ENCODE assay signal across 10 cellular contexts in the genomic region with DNA sequence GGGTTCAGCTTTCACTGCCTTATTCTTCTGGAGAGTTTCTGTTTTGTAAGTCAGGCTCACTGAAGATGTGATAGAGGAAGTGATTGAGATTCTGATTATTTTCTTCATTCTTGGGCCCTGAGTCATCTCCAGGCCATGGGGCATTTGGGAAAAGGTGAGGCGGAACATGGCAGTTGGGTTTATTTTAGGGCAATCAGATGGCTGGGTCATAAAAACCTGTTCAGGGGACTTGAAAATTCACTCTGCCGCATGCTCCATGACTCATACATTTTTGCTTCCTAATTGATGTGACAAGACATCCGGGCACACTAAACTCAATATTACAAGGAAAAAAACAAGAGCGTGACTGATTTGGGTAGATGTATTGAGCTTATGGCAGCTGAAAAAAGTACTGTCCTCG.
A peak's percentile ranks its signal among the peaks of the same experiment; 100 is the strongest.
DNase-seq lines count a peak whose midpoint lies in the region; ATAC-seq and TF ChIP-seq lines count a peak whose summit lies in the region.
"Had no signal": no experiment of that assay in that cellular context is flagged by ENCODE, and none has a peak within 500 bp of the region (broad histone marks: within the 10 kb centered on the region; RNA-seq: fewer than 3 reads in every experiment).

No MANE protein-coding gene starts in this region.

- no peak overlapping the region for H2BK120ac ChIP-seq in trophoblast cell (ENCODE audit: insufficient read depth, low read length, poor library complexity)

- no peak overlapping the region for H2BK12ac ChIP-seq in trophoblast cell (ENCODE audit: low read length)

- no peak overlapping the region for H4K91ac ChIP-seq in trophoblast cell (ENCODE audit: low read depth, low read length)

- H3K18ac ChIP-seq in trophoblast cell (ENCODE audit: low read length), result no peak overlapping the region

- H3K4ac ChIP-seq in trophoblast cell (ENCODE audit: low read depth, low read length), result no peak overlapping the region

- POLR2A ChIA-PET in activated CD4-positive, alpha-beta T cell treated with anti-CD3 and anti-CD28 coated beads for 36 hours (lab: Charles Lee), result no interaction called here

- TF ChIP-seq POLR2A in esophagus squamous epithelium (IDR thresholded peaks at IDR 0.05), result no peak
- TF ChIP-seq POLR2A in gastrocnemius medialis (IDR thresholded peaks at IDR 0.05), result no peak

- CTCF ChIA-PET in activated CD4-positive, alpha-beta T cell treated with anti-CD3 and anti-CD28 coated beads for 36 hours (lab: Charles Lee), result no interaction called here

- H3K4me3 Mint-ChIP-seq in activated CD4-positive, alpha-beta T cell treated with anti-CD3 and anti-CD28 coated beads for 36 hours, result no peak overlapping the region
- H3K4me3 Mint-ChIP-seq: WTC11 had no signal

- WGBS in esophagus squamous epithelium, 2 donors, result 19 to 29% methylated on average over 5 of the region's 5 CpGs
- no CpG with 5 or more reads among the region's 5 CpGs for WGBS in trophoblast cell (ENCODE audit: extremely low coverage, insufficient coverage, insufficient read length)
- WGBS in right cardiac atrium, result 60% methylated on average over 5 of the region's 5 CpGs

- intact Hi-C loops in esophagus squamous epithelium (cut with DNase I) (no loop called here), gastrocnemius medialis (cut with DNase I; ENCODE audit: low total_unique reads) (no loop called here), right cardiac atrium (cut with DNase I) (loop anchor here in 1 of 4 donors (10.0 kb wide), 1 partner anchor 120 kb away; no protein-coding TSS in a partner anchor)
- intact Hi-C loops in activated CD4-positive, alpha-beta T cell treated with anti-CD3 and anti-CD28 coated beads for 36 hours (cut with DNase I, micrococcal nuclease), result no loop called here

- H3K27me3 ChIP-seq in esophagus squamous epithelium (no peaks in the 10 kb centered on the region), trophoblast cell (ENCODE audit: insufficient read depth, low read length) (no peaks in the 10 kb centered on the region), gastrocnemius medialis (no peaks in the 10 kb centered on the region), right cardiac atrium (ENCODE audit: control insufficient read depth, insufficient read depth) (no peaks in the 10 kb centered on the region)

- H3K23ac ChIP-seq in trophoblast cell (ENCODE audit: low read length), result no peak overlapping the region

- H4K12ac ChIP-seq in trophoblast cell (ENCODE audit: low read depth, low read length), result no peak overlapping the region

- H3K27ac Mint-ChIP-seq in activated CD4-positive, alpha-beta T cell treated with anti-CD3 and anti-CD28 coated beads for 36 hours, result no peak overlapping the region
- H3K27ac Mint-ChIP-seq: WTC11 had no signal

- no peak overlapping the region for H3K14ac ChIP-seq in trophoblast cell (ENCODE audit: low read length)

- no peak overlapping the region for H4K8ac ChIP-seq in trophoblast cell (ENCODE audit: low read depth, low read length)

- H3K9ac ChIP-seq in trophoblast cell (ENCODE audit: low read length), result no peak overlapping the region

- no peaks in the 10 kb centered on the region for H3K4me1 Mint-ChIP-seq in activated CD4-positive, alpha-beta T cell treated with anti-CD3 and anti-CD28 coated beads for 36 hours

- H3K36me3 ChIP-seq in esophagus squamous epithelium (no peaks in the 10 kb centered on the region), trophoblast cell (ENCODE audit: control insufficient read depth in 1 of 2, insufficient read depth in 2 of 2, low read length in 2 of 2) (no peaks in the 10 kb centered on the region), gastrocnemius medialis (no peaks in the 10 kb centered on the region)

- H2AK5ac ChIP-seq in trophoblast cell (ENCODE audit: low read length), result no peak overlapping the region

- H3K79me2 ChIP-seq in trophoblast cell (ENCODE audit: control insufficient read depth, insufficient read depth, low read length, poor library complexity), result no peaks in the 10 kb centered on the region

- H3K79me1 ChIP-seq in trophoblast cell (ENCODE audit: low read length), result peaks cover 2% of the 10 kb centered on the region

- H2AFZ ChIP-seq in trophoblast cell (ENCODE audit: insufficient read depth, low read length, poor library complexity), result no peak overlapping the region

- H3K4me3 ChIP-seq in esophagus squamous epithelium (no peak overlapping the region), trophoblast cell (ENCODE audit: low read depth, low read length) (no peak overlapping the region), gastrocnemius medialis (no peak overlapping the region), right cardiac atrium (ENCODE audit: low read length) (no peak overlapping the region)

- DNase-seq in GM04504 (ENCODE audit: low read depth) (peak; percentile 52), RPMI7951 (ENCODE audit: low read depth) (peak; percentile 98), esophagus squamous epithelium (lab: John Stamatoyannopoulos, UW) (no peak), trophoblast cell (peak; percentile 92 to 98), gastrocnemius medialis (no peak), right cardiac atrium (no peak)
- no peak for DNase-seq in activated CD4-positive, alpha-beta T cell treated with anti-CD3 and anti-CD28 coated beads for 36 hours
- DNase-seq in activated naive CD4-positive, alpha-beta T cell treated with Interleukin-2 at 50 U/mL for 16 hours, result no peak
- DNase-seq: substantia nigra had no signal

- in situ Hi-C loops in gastrocnemius medialis (cut with MboI; ENCODE audit: low sequenced_read_pairs in 4 of 4), result no loop called here

- no peak overlapping the region for H2BK5ac ChIP-seq in trophoblast cell (ENCODE audit: low read depth, low read length, poor library complexity)

- H3K27me3 Mint-ChIP-seq in activated CD4-positive, alpha-beta T cell treated with anti-CD3 and anti-CD28 coated beads for 36 hours, result no peaks in the 10 kb centered on the region

- no peak for TF ChIP-seq CTCF in esophagus squamous epithelium (IDR thresholded peaks at IDR 0.05)
- TF ChIP-seq CTCF in gastrocnemius medialis (IDR thresholded peaks at IDR 0.05 in 4 of 5, conservative IDR thresholded peaks at IDR 0.05 in 1 of 5), result no peak

- peak overlapping the region; percentile 11 to 58 (median 48) for H3K27ac ChIP-seq in esophagus squamous epithelium
- peak overlapping the region; percentile 42 for H3K27ac ChIP-seq in trophoblast cell (ENCODE audit: low read depth, low read length)
- H3K27ac ChIP-seq in gastrocnemius medialis, result no peak overlapping the region
- no peak overlapping the region for H3K27ac ChIP-seq in right cardiac atrium (ENCODE audit: low read length)

- H3K4me2 ChIP-seq in trophoblast cell (ENCODE audit: low read length), result no peak overlapping the region

- no peaks in the 10 kb centered on the region for H3K36me3 Mint-ChIP-seq in activated CD4-positive, alpha-beta T cell treated with anti-CD3 and anti-CD28 coated beads for 36 hours (ENCODE audit: low read depth)
- H3K36me3 Mint-ChIP-seq: WTC11 had no signal

- H3K4me1 ChIP-seq in esophagus squamous epithelium (peaks cover 15 to 36% (median 23%) of the 10 kb centered on the region in 3 donors), trophoblast cell (ENCODE audit: control insufficient read depth in 1 of 2, insufficient read depth in 2 of 2, low read length in 2 of 2) (peaks cover 6 to 9% of the 10 kb centered on the region in 2 experiments), gastrocnemius medialis (peaks cover 10 to 21% of the 10 kb centered on the region in 2 donors), right cardiac atrium (ENCODE audit: control insufficient read depth, insufficient read depth, low read length) (peaks cover 6% of the 10 kb centered on the region)

- no peak for ATAC-seq in gastrocnemius medialis
- no peak for ATAC-seq in activated CD4-positive, alpha-beta T cell treated with anti-CD3 and anti-CD28 coated beads for 36 hours
- ATAC-seq in right cardiac atrium, result no peak
- ATAC-seq: WTC11 had no signal

- no peaks in the 10 kb centered on the region for H3K9me3 ChIP-seq in esophagus squamous epithelium
- no peaks in the 10 kb centered on the region for H3K9me3 ChIP-seq in trophoblast cell (ENCODE audit: insufficient read depth, low read depth, low read length)
- no peaks in the 10 kb centered on the region for H3K9me3 ChIP-seq in gastrocnemius medialis
- H3K9me3 ChIP-seq in right cardiac atrium (ENCODE audit: control insufficient read depth, low read length), result no peaks in the 10 kb centered on the region

- peaks cover 2% of the 10 kb centered on the region for H3K9me3 Mint-ChIP-seq in activated CD4-positive, alpha-beta T cell treated with anti-CD3 and anti-CD28 coated beads for 36 hours (ENCODE audit: low read depth)
- H3K9me3 Mint-ChIP-seq: WTC11 had no signal

Comparison
In these comparisons a context has a peak if more than half of its experiments do, and no peak if none do; other contexts are left out.
1. DNase-seq: peak in GM04504 (single experiment), RPMI7951 (single experiment) and trophoblast cell (2 of 2); none in esophagus squamous epithelium (single experiment), gastrocnemius medialis (0 of 2), activated CD4-positive, alpha-beta T cell treated with anti-CD3 and anti-CD28 coated beads for 36 hours (single experiment), activated naive CD4-positive, alpha-beta T cell treated with Interleukin-2 at 50 U/mL for 16 hours (single experiment) and right cardiac atrium (0 of 3).
2. H3K27ac ChIP-seq: peak in esophagus squamous epithelium (4 of 4) and trophoblast cell (single experiment); none in gastrocnemius medialis (0 of 4) and right cardiac atrium (single experiment).